ENCODE assay signal across 12 cellular contexts in genomic region chr17:6688944-6689343, GRCh38. TPM values are rescaled to one million over a fixed set of nuclear protein-coding genes. Genes with fewer than 3 reads are reported as not detected.
"Had no signal": no experiment of that assay in that cellular context is flagged by ENCODE, and none has a peak within 500 bp of the region (broad histone marks: within the 10 kb centered on the region; RNA-seq: fewer than 3 reads in every experiment).

No MANE protein-coding gene starts in this region.

- H2AFZ ChIP-seq: GM23248, GM23338 had no signal

- FAIRE-seq: H1, H54 had no signal

- H3K4me1 ChIP-seq: HAP-1 had no signal

- DNase-seq: GM23248, GOT3, H7, H9, HCEC 1CT, HFFc6 had no signal

- H3K36me3 ChIP-seq: HAP-1 had no signal

- H3K4me2 ChIP-seq: GM23338 had no signal

- ATAC-seq: GM23338, HCT116 had no signal

- H3K9ac ChIP-seq: GM23248 had no signal

- H3K27ac ChIP-seq: GM23248 had no signal

- H3K4me3 ChIP-seq: GM23248, GM23338, HAP-1 had no signal

- H3K9me3 ChIP-seq: HAP-1 had no signal

RNA-seq across cellular contexts. Expression of gene SLC13A5, which starts 24.2 kb away (rescaled TPM):
- total RNA-seq: GM23248, H4, HFFc6 had no signal
- polyA plus RNA-seq: GM23248 had no signal
